21 cellular contexts compared by ENCODE assay signal in genomic region chr15:79041598-79042175, GRCh38. TPM values are rescaled to one million over a fixed set of nuclear protein-coding genes. Genes with fewer than 3 reads are reported as not detected.
"Had no signal": no experiment of that assay in that cellular context is flagged by ENCODE, and none has a peak within 500 bp of the region (broad histone marks: within the 10 kb centered on the region; RNA-seq: fewer than 3 reads in every experiment).

No MANE protein-coding gene starts in this region.

- DNase-seq: activated CD4-positive, alpha-beta T cell treated with anti-CD3 and anti-CD28 coated beads for 36 hours; activated CD4-positive, CD25-positive, alpha-beta regulatory T cell; activated CD8-positive, alpha-beta memory T cell treated with anti-CD3 and anti-CD28 coated beads, Interleukin-2, amount 10 ng/mL, durations not matched to agents 7 days and 5 days; activated naive CD4-positive, alpha-beta T cell; activated T-cell treated with anti-CD3 and anti-CD28 coated beads, Interleukin-2, amount 50 U/mL, for 48 hours; foreskin fibroblast; head of caudate nucleus; hippocampal formation; left cardiac atrium; left ventricle myocardium superior; naive thymus-derived CD4-positive, alpha-beta T cell; stimulated activated CD4-positive, alpha-beta T cell treated with anti-CD3 and anti-CD28 coated beads, Interleukin-2, amount 100 ng/mL, for 48 hours; stimulated activated naive CD4-positive, alpha-beta T cell treated with Interleukin-2 at 50 U/mL for 16 hours; transverse colon had no signal

- H3K9me3 ChIP-seq: right lobe of liver, transverse colon had no signal

- H3K4me3 ChIP-seq: cardiac muscle cell, right lobe of liver, transverse colon had no signal

- H3K36me3 ChIP-seq: cardiac muscle cell, right lobe of liver, transverse colon had no signal

- ATAC-seq: activated CD4-positive, alpha-beta T cell treated with anti-CD3 and anti-CD28 coated beads for 36 hours; activated CD8-positive, alpha-beta memory T cell treated with anti-CD3 and anti-CD28 coated beads, Interleukin-2, amount 10 ng/mL, durations not matched to agents 7 days and 5 days; activated CD8-positive, alpha-beta T cell treated with anti-CD3 and anti-CD28 coated beads, Interleukin-2, amount 10 ng/mL, durations not matched to agents 7 days and 5 days; activated naive CD4-positive, alpha-beta T cell treated with anti-CD3 and anti-CD28 coated beads, Interleukin-2, amount 50 U/mL, for 72 hours; esophagus mucosa; left cardiac atrium; left ventricle myocardium superior; naive thymus-derived CD4-positive, alpha-beta T cell; right lobe of liver had no signal

- H3K27ac ChIP-seq: cardiac muscle cell, right lobe of liver, transverse colon had no signal

- H3K27me3 ChIP-seq: cardiac muscle cell, right lobe of liver had no signal

RNA-seq across cellular contexts. Expression of gene RASGRF1, which starts 48.9 kb away (rescaled TPM):
- total RNA-seq: activated CD4-positive, alpha-beta T cell treated with anti-CD3 and anti-CD28 coated beads for 36 hours; activated CD8-positive, alpha-beta T cell treated with anti-CD3 and anti-CD28 coated beads, Interleukin-2, amount 10 ng/mL, durations not matched to agents 7 days and 5 days; activated naive CD4-positive, alpha-beta T cell treated with anti-CD3 and anti-CD28 coated beads, Interleukin-2, amount 50 U/mL, for 72 hours; activated T-helper 2 cell treated with anti-CD3 and anti-CD28 coated beads, Interferon-gamma antibody, Interleukin-2, Interleukin-4, amounts not matched to agents 10 μg/mL and 5 μg/mL and 100 μg/mL, durations not matched to agents 14 hours and 24 hours and 36 hours; left cardiac atrium; left ventricle myocardium superior; skeletal muscle tissue had no signal
